ENCODE assay signal across 15 cellular contexts in the genomic region with DNA sequence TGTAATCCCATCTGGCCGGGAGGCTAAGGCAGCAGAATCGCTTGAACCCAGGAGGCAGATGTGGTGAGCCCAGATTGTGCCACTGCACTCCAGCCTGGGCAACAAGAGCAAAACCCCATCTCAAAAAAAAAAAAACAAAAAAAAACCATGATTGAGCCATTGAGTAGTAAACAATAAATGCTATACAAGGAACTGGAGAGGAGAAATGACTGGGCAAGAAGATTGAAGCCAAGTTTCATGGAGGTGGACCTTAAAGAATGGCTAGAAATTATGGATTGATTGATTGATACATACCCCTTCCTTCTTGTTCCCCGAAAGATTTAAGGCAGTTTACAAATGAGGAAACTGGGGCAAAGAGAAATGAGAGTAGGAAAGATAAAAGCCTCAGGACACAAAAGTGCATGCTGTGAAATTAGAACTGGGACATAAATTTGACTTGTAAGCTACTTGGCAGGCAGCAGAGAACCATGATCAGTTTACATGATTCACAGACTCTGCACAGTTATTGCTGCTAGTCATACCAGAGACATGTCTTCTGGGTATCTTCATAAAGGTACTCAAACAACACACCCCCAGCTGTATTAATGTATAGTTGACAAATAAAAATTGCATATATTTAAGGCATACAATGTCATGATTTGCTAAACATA. TPM values are rescaled to one million over a fixed set of nuclear protein-coding genes. Genes with fewer than 3 reads are reported as not detected.
A peak's percentile ranks its signal among the peaks of the same experiment; 100 is the strongest.
DNase-seq lines count a peak whose midpoint lies in the region; TF ChIP-seq lines count a peak whose summit lies in the region.
"Had no signal": no experiment of that assay in that cellular context is flagged by ENCODE, and none has a peak within 500 bp of the region (broad histone marks: within the 10 kb centered on the region; RNA-seq: fewer than 3 reads in every experiment).

No MANE protein-coding gene starts in this region.

- H3K4me3 ChIP-seq in AG04450 (ENCODE audit: low read depth, low read length) (no peak overlapping the region), mesenchymal stem cell (ENCODE audit: insufficient read depth in 1 of 2, low read depth in 1 of 2, low read length in 2 of 2) (no peak overlapping the region)
- H3K4me3 ChIP-seq: heart right ventricle had no signal

- H3K4me1 ChIP-seq in mesenchymal stem cell (ENCODE audit: control insufficient read depth, insufficient read depth, low read depth, low read length): peaks cover 3% of the 10 kb centered on the region

- no peaks in the 10 kb centered on the region for H3K27me3 ChIP-seq in AG04450 (ENCODE audit: control insufficient read depth, insufficient read depth, low read length)
- H3K27me3 ChIP-seq in mesenchymal stem cell (ENCODE audit: control insufficient read depth in 1 of 2, insufficient read depth in 1 of 2, low read length in 2 of 2): no peaks in the 10 kb centered on the region
- H3K27me3 ChIP-seq: heart right ventricle had no signal

- H4K91ac ChIP-seq in mesenchymal stem cell (ENCODE audit: low read length): no peak overlapping the region

- no peak overlapping the region for H3K4ac ChIP-seq in mesenchymal stem cell (ENCODE audit: low read depth in 1 of 2, low read length in 2 of 2)

- no peak overlapping the region for H2BK120ac ChIP-seq in mesenchymal stem cell (ENCODE audit: low read depth, low read length)

- H3K9me3 ChIP-seq in AG04450 (ENCODE audit: control insufficient read depth, insufficient read depth, low read length) (no peaks in the 10 kb centered on the region), mesenchymal stem cell (ENCODE audit: control insufficient read depth, low read length) (no peaks in the 10 kb centered on the region)
- H3K9me3 ChIP-seq: heart right ventricle had no signal

- H4K8ac ChIP-seq in mesenchymal stem cell (ENCODE audit: low read length): no peak overlapping the region

- H3K27ac ChIP-seq in AG04450 (ENCODE audit: low read depth, low read length) (peak overlapping the region; percentile 68), mesenchymal stem cell (ENCODE audit: low read length, poor library complexity, severe bottlenecking) (no peak overlapping the region)
- H3K27ac ChIP-seq: heart right ventricle had no signal

- no peak overlapping the region for H3K23ac ChIP-seq in mesenchymal stem cell (ENCODE audit: low read length in 2 of 2)

- no peak overlapping the region for H2BK5ac ChIP-seq in mesenchymal stem cell (ENCODE audit: low read depth, low read length, poor library complexity, severe bottlenecking)

- POLR2A ChIA-PET in AG04450 (lab: Yijun Ruan, JAX): interaction anchor here (2.8 kb wide), 1 partner anchor 16 kb away, joined by 17 read pairs; a partner anchor contains a TSS

- H2BK12ac ChIP-seq in mesenchymal stem cell (ENCODE audit: low read length in 2 of 2): no peak overlapping the region

- no peak for TF ChIP-seq CTCF in AG04450 (IDR thresholded peaks at IDR 0.05; ENCODE audit: low read depth, low read length)

- H3K4me3 Mint-ChIP-seq in activated naive CD8-positive, alpha-beta T cell treated with anti-CD3 and anti-CD28 coated beads for 36 hours: no peak overlapping the region
- H3K4me3 Mint-ChIP-seq: endodermal cell, naive B cell had no signal

- DNase-seq in AG04450 (ENCODE audit: low read depth, low spot score): no peak
- peak; percentile 60 for DNase-seq in EH (ENCODE audit: low read depth)
- no peak for DNase-seq in activated naive CD8-positive, alpha-beta T cell treated with anti-CD3 and anti-CD28 coated beads for 36 hours
- no peak for DNase-seq in mesenchymal stem cell
- DNase-seq in NK-92 (lab: John Stamatoyannopoulos, UW; ENCODE audit: unreplicated experiment): no peak
- DNase-seq in T-helper 1 cell: no peak
- no peak for DNase-seq in activated CD4-positive, alpha-beta T cell treated with anti-CD3 and anti-CD28 coated beads, Interleukin-2, amount 50 U/mL, for 48 hours
- DNase-seq: activated CD8-positive, alpha-beta memory T cell treated with anti-CD3 and anti-CD28 coated beads, Interleukin-2, amount 50 U/mL, for 48 hours; COR-L47; endodermal cell; heart right ventricle; left cardiac atrium; naive B cell; NCI-H1105 treated with DMSO at 0.1 percent for 48 hours; NCI-H524 had no signal

- H2AK5ac ChIP-seq in mesenchymal stem cell (ENCODE audit: low read length, severe bottlenecking): no peak overlapping the region

- no peak overlapping the region for H2AFZ ChIP-seq in mesenchymal stem cell (ENCODE audit: low read depth, low read length)

- peaks cover 19% of the 10 kb centered on the region for H3K79me1 ChIP-seq in mesenchymal stem cell (replicated peaks; ENCODE audit: low read length, poor library complexity, severe bottlenecking)

- H3K27me3 Mint-ChIP-seq in activated naive CD8-positive, alpha-beta T cell treated with anti-CD3 and anti-CD28 coated beads for 36 hours: no peaks in the 10 kb centered on the region
- H3K27me3 Mint-ChIP-seq: naive B cell had no signal

- peaks cover 33% of the 10 kb centered on the region for H3K36me3 Mint-ChIP-seq in activated naive CD8-positive, alpha-beta T cell treated with anti-CD3 and anti-CD28 coated beads for 36 hours

- H2BK15ac ChIP-seq in mesenchymal stem cell (ENCODE audit: low read depth, poor library complexity, severe bottlenecking): no peak overlapping the region

- H3K4me1 Mint-ChIP-seq in activated naive CD8-positive, alpha-beta T cell treated with anti-CD3 and anti-CD28 coated beads for 36 hours: peaks cover 18% of the 10 kb centered on the region
- H3K4me1 Mint-ChIP-seq: endodermal cell had no signal

- H3K4me2 ChIP-seq in mesenchymal stem cell (ENCODE audit: low read length, poor library complexity, severe bottlenecking): no peak overlapping the region

- H3K14ac ChIP-seq in mesenchymal stem cell (ENCODE audit: low read length in 2 of 2): no peak overlapping the region

- CTCF ChIA-PET in AG04450 (lab: Charles Lee): interaction anchor here (0.7 to 1.3 kb wide), 3 partner anchors 13 to 234 kb away, joined by 3 to 10 read pairs (median 5); no protein-coding TSS in a partner anchor

- peak overlapping the region; percentile 64 for H3K27ac Mint-ChIP-seq in activated naive CD8-positive, alpha-beta T cell treated with anti-CD3 and anti-CD28 coated beads for 36 hours
- H3K27ac Mint-ChIP-seq: endodermal cell had no signal

- no peaks in the 10 kb centered on the region for H3K9me3 Mint-ChIP-seq in activated naive CD8-positive, alpha-beta T cell treated with anti-CD3 and anti-CD28 coated beads for 36 hours
- H3K9me3 Mint-ChIP-seq: endodermal cell, naive B cell had no signal

- peaks cover 21 to 67% of the 10 kb centered on the region in 2 experiments for H3K36me3 ChIP-seq in mesenchymal stem cell (ENCODE audit: control insufficient read depth in 1 of 2, insufficient read depth in 2 of 2, low read depth in 1 of 2, low read length in 2 of 2)

- WGBS in mesenchymal stem cell: 83% methylated on average over 3 of the region's 3 CpGs

- H3K9ac ChIP-seq in mesenchymal stem cell (ENCODE audit: low read length): peak overlapping the region; percentile 41

- no peak overlapping the region for H3K18ac ChIP-seq in mesenchymal stem cell (ENCODE audit: low read depth in 1 of 2, low read length in 2 of 2)

RNA-seq across cellular contexts. Expression of a gene that starts 7.0 kb away (rescaled TPM):
- 37.4 and 40.8 TPM in 2 replicates for polyA plus RNA-seq in AG04450 (2011; rRNA removed)
- polyA minus RNA-seq in AG04450 (2011; rRNA and poly(A)+ RNA removed): 14.0 and 14.4 TPM in 2 replicates
- 10 to 100 TPM; 42.1 to 44.0 TPM for total RNA-seq in activated naive CD8-positive, alpha-beta T cell treated with anti-CD3 and anti-CD28 coated beads for 36 hours
- 41.8 TPM for polyA plus RNA-seq in mesenchymal stem cell (2013, experiment 1 of 2)
- polyA plus RNA-seq in mesenchymal stem cell (2013, experiment 2 of 2): 43.5 TPM

RNA-seq across cellular contexts. Expression of a gene that starts 16.5 kb away (rescaled TPM):
- polyA plus RNA-seq in AG04450 (2011; rRNA removed): 53.8 and 71.2 TPM in 2 replicates
- polyA minus RNA-seq in AG04450 (2011; rRNA and poly(A)+ RNA removed): 8.5 and 11.8 TPM in 2 replicates
- 100 to 1,000 TPM; 345 to 385 TPM for total RNA-seq in activated naive CD8-positive, alpha-beta T cell treated with anti-CD3 and anti-CD28 coated beads for 36 hours
- 39.3 TPM for polyA plus RNA-seq in mesenchymal stem cell (2013, experiment 1 of 2)
- polyA plus RNA-seq in mesenchymal stem cell (2013, experiment 2 of 2): 39.0 TPM

RNA-seq across cellular contexts. Expression of a gene that starts 51.4 kb away (rescaled TPM):
- not detected in 2 replicates for polyA plus RNA-seq in AG04450 (2011; rRNA removed)
- not detected in 2 replicates for polyA minus RNA-seq in AG04450 (2011; rRNA and poly(A)+ RNA removed)
- under 1 TPM in 1 of 2 experiments, not detected in 1; 0.06 TPM for total RNA-seq in activated naive CD8-positive, alpha-beta T cell treated with anti-CD3 and anti-CD28 coated beads for 36 hours
- not detected for polyA plus RNA-seq in mesenchymal stem cell (2013, experiment 1 of 2)
- polyA plus RNA-seq in mesenchymal stem cell (2013, experiment 2 of 2): not detected
